In genomic region chr15:99485153-99485947, GRCh38 we compare ENCODE assay signal across 9 cellular contexts.
A peak's percentile ranks its signal among the peaks of the same experiment; 100 is the strongest.
DNase-seq lines count a peak whose midpoint lies in the region; TF ChIP-seq lines count a peak whose summit lies in the region.
"Had no signal": no experiment of that assay in that cellular context is flagged by ENCODE, and none has a peak within 500 bp of the region (broad histone marks: within the 10 kb centered on the region; RNA-seq: fewer than 3 reads in every experiment).

No MANE protein-coding gene starts in this region.

- peaks cover 8 to 34% of the 10 kb centered on the region in 2 donors for H3K27me3 Mint-ChIP-seq in CD8-positive, alpha-beta memory T cell
- H3K27me3 Mint-ChIP-seq in osteocyte (ENCODE audit: unreplicated experiment) = no peaks in the 10 kb centered on the region
- peaks cover 16% of the 10 kb centered on the region for H3K27me3 Mint-ChIP-seq in activated CD4-positive, alpha-beta memory T cell treated with anti-CD3 and anti-CD28 coated beads for 36 hours

- no peak overlapping the region for H3K27ac ChIP-seq in CD8-positive, alpha-beta memory T cell (ENCODE audit: low read depth, low read length)
- H3K27ac ChIP-seq in Karpas-422 (ENCODE audit: low read length) = no peak overlapping the region
- H3K27ac ChIP-seq in esophagus (ENCODE audit: low read depth in 2 of 2, low read length in 1 of 2) = peak overlapping the region; percentile 58 to 80

- H4K20me1 ChIP-seq in Karpas-422 (ENCODE audit: insufficient read depth, low read depth, low read length) = no peaks in the 10 kb centered on the region

- H3K4me2 ChIP-seq in Karpas-422 (ENCODE audit: low read depth, low read length, poor library complexity, severe bottlenecking) = peak overlapping the region; percentile 65

- POLR2A ChIA-PET in CD8-positive, alpha-beta memory T cell (lab: Charles Lee) = no interaction called here
- POLR2A ChIA-PET in activated CD4-positive, alpha-beta memory T cell treated with anti-CD3 and anti-CD28 coated beads for 36 hours (lab: Charles Lee) = no interaction called here

- H3K36me3 Mint-ChIP-seq in CD8-positive, alpha-beta memory T cell = no peaks in the 10 kb centered on the region
- H3K36me3 Mint-ChIP-seq in osteocyte (ENCODE audit: unreplicated experiment) = peaks cover 5% of the 10 kb centered on the region
- no peaks in the 10 kb centered on the region for H3K36me3 Mint-ChIP-seq in activated CD4-positive, alpha-beta memory T cell treated with anti-CD3 and anti-CD28 coated beads for 36 hours

- H3K27me3 ChIP-seq in CD8-positive, alpha-beta memory T cell (ENCODE audit: insufficient read depth, low read length, poor library complexity, severe bottlenecking) = no peaks in the 10 kb centered on the region
- H3K27me3 ChIP-seq in Karpas-422 (ENCODE audit: low read length) = no peaks in the 10 kb centered on the region
- no peaks in the 10 kb centered on the region for H3K27me3 ChIP-seq in esophagus (ENCODE audit: control insufficient read depth in 1 of 2, insufficient read depth in 2 of 2, low read length in 2 of 2)

- intact Hi-C loops in activated CD4-positive, alpha-beta memory T cell treated with anti-CD3 and anti-CD28 coated beads for 36 hours (cut with micrococcal nuclease) = no loop called here

- no peaks in the 10 kb centered on the region for H3K36me3 ChIP-seq in CD8-positive, alpha-beta memory T cell (ENCODE audit: insufficient read depth, low read length)
- H3K36me3 ChIP-seq in Karpas-422 (ENCODE audit: insufficient read depth, low read length) (no peaks in the 10 kb centered on the region), esophagus (ENCODE audit: control insufficient read depth in 2 of 2, insufficient read depth in 2 of 2, low read length in 1 of 2) (no peaks in the 10 kb centered on the region)

- no peak overlapping the region for H3K4me3 ChIP-seq in CD8-positive, alpha-beta memory T cell (ENCODE audit: low read length)
- no peak overlapping the region for H3K4me3 ChIP-seq in Karpas-422 (ENCODE audit: low read length)
- no peak overlapping the region for H3K4me3 ChIP-seq in esophagus (ENCODE audit: low read depth in 1 of 2, low read length in 2 of 2)

- H3K79me2 ChIP-seq in Karpas-422 (ENCODE audit: low read length) = no peaks in the 10 kb centered on the region

- peak overlapping the region in 4 of 7 donors; percentile 3 to 62 (median 35) for H3K4me3 Mint-ChIP-seq in CD8-positive, alpha-beta memory T cell
- H3K4me3 Mint-ChIP-seq in osteocyte (ENCODE audit: unreplicated experiment) = peak overlapping the region; percentile 59
- no peak overlapping the region for H3K4me3 Mint-ChIP-seq in activated CD4-positive, alpha-beta memory T cell treated with anti-CD3 and anti-CD28 coated beads for 36 hours

- TF ChIP-seq CTCF in osteocyte (IDR thresholded peaks at IDR 0.05) = no peak

- 43 to 47% methylated on average over 11 of the region's 11 CpGs for whole genome bisulfite sequencing in esophagus, 2 donors

- no peaks in the 10 kb centered on the region for H3K9me2 ChIP-seq in Karpas-422 (replicated peaks; ENCODE audit: insufficient read depth, low read length)

- H3K4me1 Mint-ChIP-seq in CD8-positive, alpha-beta memory T cell = peaks cover 13 to 18% (median 16%) of the 10 kb centered on the region in 3 donors
- H3K4me1 Mint-ChIP-seq in osteocyte (ENCODE audit: unreplicated experiment) = peaks cover 45% of the 10 kb centered on the region
- H3K4me1 Mint-ChIP-seq in activated CD4-positive, alpha-beta memory T cell treated with anti-CD3 and anti-CD28 coated beads for 36 hours (ENCODE audit: low read depth) = peaks cover 17% of the 10 kb centered on the region

- H3K9me3 ChIP-seq in CD8-positive, alpha-beta memory T cell (ENCODE audit: low read length) = no peaks in the 10 kb centered on the region
- no peaks in the 10 kb centered on the region for H3K9me3 ChIP-seq in Karpas-422 (ENCODE audit: low read length)
- H3K9me3 ChIP-seq in esophagus (ENCODE audit: control insufficient read depth in 2 of 2, insufficient read depth in 1 of 2, low read depth in 1 of 2, low read length in 1 of 2) = no peaks in the 10 kb centered on the region

- no peak for DNase-seq in CD8-positive, alpha-beta memory T cell
- DNase-seq in Karpas-422 (peak; percentile 61), osteocyte (ENCODE audit: extremely low spot score, unreplicated experiment) (peak; percentile 60), AG08395 (ENCODE audit: low spot score) (no peak), HCEC 1CT (no peak), AG20443 (ENCODE audit: low spot score) (no peak)
- DNase-seq in activated CD4-positive, alpha-beta memory T cell treated with anti-CD3 and anti-CD28 coated beads for 36 hours = no peak
- DNase-seq: GOT3 had no signal

- CTCF ChIA-PET in CD8-positive, alpha-beta memory T cell (lab: Charles Lee) = interaction anchor here (1.6 kb wide), 1 partner anchor 9 kb away, joined by 3 read pairs; no protein-coding TSS in a partner anchor
- CTCF ChIA-PET in activated CD4-positive, alpha-beta memory T cell treated with anti-CD3 and anti-CD28 coated beads for 36 hours (lab: Charles Lee) = interaction anchor here (0.8 kb wide), 1 partner anchor 219 kb away, joined by 3 read pairs; no protein-coding TSS in a partner anchor

- H3K9ac ChIP-seq in Karpas-422 (ENCODE audit: low read length) = peak overlapping the region; percentile 28; the same call in 1 of the 2 replicates

- peak overlapping the region in 2 of 8 donors; percentile 3 to 79 for H3K27ac Mint-ChIP-seq in CD8-positive, alpha-beta memory T cell
- H3K27ac Mint-ChIP-seq in osteocyte (ENCODE audit: unreplicated experiment) = peak overlapping the region; percentile 98
- no peak overlapping the region for H3K27ac Mint-ChIP-seq in activated CD4-positive, alpha-beta memory T cell treated with anti-CD3 and anti-CD28 coated beads for 36 hours

- H2AFZ ChIP-seq in Karpas-422 (ENCODE audit: low read length) = peak overlapping the region; percentile 61

- no peaks in the 10 kb centered on the region for H3K9me3 Mint-ChIP-seq in CD8-positive, alpha-beta memory T cell
- no peaks in the 10 kb centered on the region for H3K9me3 Mint-ChIP-seq in osteocyte (ENCODE audit: unreplicated experiment)
- H3K9me3 Mint-ChIP-seq in activated CD4-positive, alpha-beta memory T cell treated with anti-CD3 and anti-CD28 coated beads for 36 hours = no peaks in the 10 kb centered on the region

- H3K4me1 ChIP-seq in CD8-positive, alpha-beta memory T cell (ENCODE audit: insufficient read depth, low read length) = peaks cover 12% of the 10 kb centered on the region
- H3K4me1 ChIP-seq in Karpas-422 (ENCODE audit: low read length) (peaks cover 27% of the 10 kb centered on the region), esophagus (ENCODE audit: control insufficient read depth in 2 of 2, insufficient read depth in 2 of 2, low read length in 1 of 2) (peaks cover 0 to 15% of the 10 kb centered on the region in 2 donors)

Comparison
In these comparisons a context has a peak if more than half of its experiments do, and no peak if none do; other contexts are left out.
1. DNase-seq: peak in Karpas-422 (single experiment) and osteocyte (single experiment); none in CD8-positive, alpha-beta memory T cell (0 of 5), AG08395 (single experiment), HCEC 1CT (single experiment), AG20443 (single experiment) and activated CD4-positive, alpha-beta memory T cell treated with anti-CD3 and anti-CD28 coated beads for 36 hours (single experiment).
2. H3K27ac ChIP-seq: peak in esophagus (2 of 2); none in CD8-positive, alpha-beta memory T cell (single experiment) and Karpas-422 (single experiment).